Comparison of ENCODE assay signal across 9 cellular contexts in genomic region chr3:2765002-2765579, GRCh38.
DNase-seq lines count a peak whose midpoint lies in the region; ATAC-seq and TF ChIP-seq lines count a peak whose summit lies in the region.
"Had no signal": no experiment of that assay in that cellular context is flagged by ENCODE, and none has a peak within 500 bp of the region (broad histone marks: within the 10 kb centered on the region; RNA-seq: fewer than 3 reads in every experiment).

No MANE protein-coding gene starts in this region.

- H4K20me1 ChIP-seq in mammary epithelial cell (ENCODE audit: insufficient read depth, low read length) = no peaks in the 10 kb centered on the region

- ATAC-seq in GM21447 (IDR thresholded peaks at IDR 0.05; ENCODE audit: unreplicated experiment) (peak; percentile 75), HG02763 (IDR thresholded peaks at IDR 0.05; ENCODE audit: unreplicated experiment) (no peak)
- ATAC-seq in effector memory CD8-positive, alpha-beta T cell (replicated peaks) = peak; percentile 49

- no peak for TF ChIP-seq CTCF in mammary epithelial cell (conservative IDR thresholded peaks at IDR 0.05 in 1 of 2, IDR thresholded peaks at IDR 0.05 in 1 of 2; ENCODE audit: extremely low read depth in 1 of 2, insufficient read depth in 1 of 2, low read depth in 1 of 2, low read length in 2 of 2)

- 31% methylated on average over 9 of the region's 9 CpGs for WGBS in mammary epithelial cell (ENCODE audit: low coverage, missing lambda C conversion rate)

- no peak overlapping the region for H3K27ac Mint-ChIP-seq in effector memory CD8-positive, alpha-beta T cell

- no peaks in the 10 kb centered on the region for H3K79me2 ChIP-seq in mammary epithelial cell (ENCODE audit: insufficient read depth, low read length)

- no peaks in the 10 kb centered on the region for H3K9me3 Mint-ChIP-seq in effector memory CD8-positive, alpha-beta T cell

- dilution Hi-C loops in mammary epithelial cell (cut with HindIII; ENCODE audit: low sequenced_read_pairs) = no loop called here

- no peak overlapping the region for H3K9ac ChIP-seq in mammary epithelial cell (ENCODE audit: insufficient read depth, low read length)

- no peaks in the 10 kb centered on the region for H3K27me3 ChIP-seq in mammary epithelial cell (ENCODE audit: insufficient read depth, low read length)

- H3K27ac ChIP-seq in mammary epithelial cell (ENCODE audit: insufficient read depth, low read depth, low read length) = no peak overlapping the region

- no peak overlapping the region for H3K4me3 ChIP-seq in mammary epithelial cell (replicated peaks in 1 of 3; ENCODE audit: insufficient read depth in 1 of 3, low read depth in 2 of 3, low read length in 3 of 3)
- H3K4me3 ChIP-seq: lung had no signal

- DNase-seq in Daoy (ENCODE audit: low read depth) (peak; percentile 23), NCI-H1105 treated with DMSO at 0.1 percent for 48 hours (lab: John Stamatoyannopoulos, UW) (peak; percentile 46), foreskin melanocyte (no peak), mammary epithelial cell (no peak)
- DNase-seq in effector memory CD8-positive, alpha-beta T cell = peak in 1 of 3 experiments; percentile 1
- DNase-seq in stimulated activated CD4-positive, alpha-beta T cell treated with anti-CD3 and anti-CD28 coated beads, Interleukin-4, amount 100 ng/mL, for 1 hour = no peak

- no peaks in the 10 kb centered on the region for H3K4me1 ChIP-seq in mammary epithelial cell (ENCODE audit: insufficient read depth, low read length)

- intact Hi-C loops in mammary epithelial cell (cut with micrococcal nuclease) = no loop called here

- H3K4me1 Mint-ChIP-seq in effector memory CD8-positive, alpha-beta T cell (ENCODE audit: low read depth in 2 of 2) = no peaks in the 10 kb centered on the region

- H3K4me2 ChIP-seq in mammary epithelial cell (ENCODE audit: insufficient read depth, low read depth, low read length) = no peak overlapping the region

- in situ Hi-C loops in mammary epithelial cell (cut with MboI; ENCODE audit: low sequenced_read_pairs in 2 of 2) = no loop called here

- no TSS peak for BruUV-seq in mammary epithelial cell (replicated peaks; lab: Mats Ljungman, UMichigan)

- no peaks in the 10 kb centered on the region for H3K36me3 ChIP-seq in mammary epithelial cell (ENCODE audit: insufficient read depth, low read length)

- H2AFZ ChIP-seq in mammary epithelial cell (ENCODE audit: low read depth, low read length) = no peak overlapping the region

- peaks cover 25 to 27% of the 10 kb centered on the region in 2 donors for H3K27me3 Mint-ChIP-seq in effector memory CD8-positive, alpha-beta T cell

- no peaks in the 10 kb centered on the region for H3K36me3 Mint-ChIP-seq in effector memory CD8-positive, alpha-beta T cell (ENCODE audit: insufficient read depth)

- H3K4me3 Mint-ChIP-seq in effector memory CD8-positive, alpha-beta T cell = no peak overlapping the region

- H3K9me3 ChIP-seq in mammary epithelial cell (replicated peaks; ENCODE audit: insufficient read depth, low read length) = peaks cover 13% of the 10 kb centered on the region

- CTCF ChIA-PET in mammary epithelial cell (lab: Charles Lee; ENCODE audit: low non-redundant PET) = no interaction called here

Comparison
In these comparisons a context has a peak if more than half of its experiments do, and no peak if none do; other contexts are left out.
1. DNase-seq: peak in Daoy (single experiment) and NCI-H1105 treated with DMSO at 0.1 percent for 48 hours (single experiment); none in foreskin melanocyte (single experiment), stimulated activated CD4-positive, alpha-beta T cell treated with anti-CD3 and anti-CD28 coated beads, Interleukin-4, amount 100 ng/mL, for 1 hour (single experiment) and mammary epithelial cell (single experiment).